ENCODE assay signal across 12 cellular contexts in the genomic region with DNA sequence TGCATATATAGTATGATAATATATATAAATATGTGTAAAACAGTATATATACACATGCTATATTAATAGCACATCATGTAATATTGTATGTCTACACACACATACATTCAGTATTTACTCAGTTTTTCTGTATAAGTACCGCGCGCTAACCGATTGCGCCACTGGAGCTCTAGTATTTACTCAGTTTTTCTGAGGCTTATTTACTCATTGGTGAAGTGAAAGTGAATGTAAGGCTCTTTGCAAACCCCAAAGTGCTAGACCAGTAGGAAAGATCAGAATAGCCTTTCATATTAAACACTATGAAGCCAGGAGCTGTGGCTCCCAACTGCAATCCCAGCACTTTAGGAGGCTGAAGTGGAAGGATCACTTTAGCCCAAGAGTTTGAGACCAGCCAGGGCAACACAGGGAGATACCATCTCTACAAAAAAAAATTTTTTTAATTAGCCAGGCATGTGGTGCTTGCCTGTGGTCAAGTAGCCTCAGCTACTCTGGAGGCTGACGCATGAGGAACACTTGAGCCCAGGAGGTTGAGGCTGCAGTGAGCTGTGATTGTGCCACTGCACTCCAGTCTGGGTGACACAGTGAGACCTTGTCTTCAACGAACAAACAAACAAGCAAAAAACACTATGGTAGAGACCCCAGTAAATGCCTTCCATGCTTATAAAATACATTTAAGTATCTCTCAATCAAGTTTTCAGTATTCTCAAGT.
DNase-seq lines count a peak whose midpoint lies in the region; ATAC-seq and TF ChIP-seq lines count a peak whose summit lies in the region.
"Had no signal": no experiment of that assay in that cellular context is flagged by ENCODE, and none has a peak within 500 bp of the region (broad histone marks: within the 10 kb centered on the region; RNA-seq: fewer than 3 reads in every experiment).

No MANE protein-coding gene starts in this region.

- no peak overlapping the region for H3K4me2 ChIP-seq in mesenchymal stem cell (ENCODE audit: low read length, poor library complexity, severe bottlenecking)

- H2BK120ac ChIP-seq in mesenchymal stem cell (ENCODE audit: low read depth, low read length) = no peak overlapping the region

- no peak overlapping the region for H3K4ac ChIP-seq in mesenchymal stem cell (ENCODE audit: low read depth in 1 of 2, low read length in 2 of 2)

- H3K36me3 ChIP-seq in mesenchymal stem cell (ENCODE audit: control insufficient read depth in 1 of 2, insufficient read depth in 2 of 2, low read depth in 1 of 2, low read length in 2 of 2) (no peaks in the 10 kb centered on the region), upper lobe of left lung (no peaks in the 10 kb centered on the region)
- H3K36me3 ChIP-seq: HAP-1 had no signal

- H3K18ac ChIP-seq in mesenchymal stem cell (ENCODE audit: low read depth in 1 of 2, low read length in 2 of 2) = no peak overlapping the region

- H2AFZ ChIP-seq in mesenchymal stem cell (ENCODE audit: low read depth, low read length) = no peak overlapping the region

- H2AK5ac ChIP-seq in mesenchymal stem cell (ENCODE audit: low read length, severe bottlenecking) = no peak overlapping the region

- H3K14ac ChIP-seq in mesenchymal stem cell (ENCODE audit: low read length in 2 of 2) = no peak overlapping the region

- H3K27ac ChIP-seq in caudate nucleus (ENCODE audit: low read depth, low read length) = peak overlapping the region; percentile 88
- H3K27ac ChIP-seq in mesenchymal stem cell (ENCODE audit: low read length, poor library complexity, severe bottlenecking) = no peak overlapping the region
- peak overlapping the region; percentile 24 to 58 (median 40) for H3K27ac ChIP-seq in upper lobe of left lung

- no peaks in the 10 kb centered on the region for H3K79me1 ChIP-seq in mesenchymal stem cell (replicated peaks; ENCODE audit: low read length, poor library complexity, severe bottlenecking)

- TF ChIP-seq EP300 in upper lobe of left lung (IDR thresholded peaks at IDR 0.05) = no peak

- DNase-seq in NCI-H2029 treated with DMSO at 0.1 percent for 48 hours (lab: John Stamatoyannopoulos, UW) (peak; percentile 73), caudate nucleus (lab: John Stamatoyannopoulos, UW) (no peak), mesenchymal stem cell (peak; percentile 19), upper lobe of left lung (peak in 1 of 2 donors; percentile 58), omental fat pad (ENCODE audit: low spot score) (no peak), SW480 (ENCODE audit: low spot score) (no peak)
- DNase-seq: DMS 273 treated with DMSO at 0.1 percent for 48 hours; NCI-H1930; stimulated activated CD4-positive, alpha-beta T cell treated with anti-CD3 and anti-CD28 coated beads, Interleukin-4, amount 100 ng/mL, for 4 hours; T-helper 9 cell had no signal

- peak overlapping the region; percentile 85 for H3K9ac ChIP-seq in mesenchymal stem cell (ENCODE audit: low read length)

- peak in 1 of 2 donors; percentile 15 for ATAC-seq in upper lobe of left lung (ENCODE audit: low FRiP score in 2 of 2)
- no peak for ATAC-seq in omental fat pad (ENCODE audit: low FRiP score)
- no peak for ATAC-seq in GM18519 (IDR thresholded peaks at IDR 0.05; ENCODE audit: low FRiP score, unreplicated experiment)

- no peak for TF ChIP-seq CTCF in upper lobe of left lung (IDR thresholded peaks at IDR 0.05)
- TF ChIP-seq CTCF in omental fat pad (IDR thresholded peaks at IDR 0.05) = no peak

- no peaks in the 10 kb centered on the region for H3K4me1 ChIP-seq in mesenchymal stem cell (ENCODE audit: control insufficient read depth, insufficient read depth, low read depth, low read length)
- peaks cover 8 to 14% (median 11%) of the 10 kb centered on the region in 4 donors for H3K4me1 ChIP-seq in upper lobe of left lung
- H3K4me1 ChIP-seq: HAP-1 had no signal

- H2BK5ac ChIP-seq in mesenchymal stem cell (ENCODE audit: low read depth, low read length, poor library complexity, severe bottlenecking) = no peak overlapping the region

- H2BK15ac ChIP-seq in mesenchymal stem cell (ENCODE audit: low read depth, poor library complexity, severe bottlenecking) = no peak overlapping the region

- no peak overlapping the region for H4K91ac ChIP-seq in mesenchymal stem cell (ENCODE audit: low read length)

- no peak overlapping the region for H2BK12ac ChIP-seq in mesenchymal stem cell (ENCODE audit: low read length in 2 of 2)

- whole genome bisulfite sequencing in mesenchymal stem cell = 66% methylated on average over 2 of the region's 7 CpGs
- 74 to 77% methylated on average over 7 of the region's 7 CpGs for WGBS in upper lobe of left lung, 2 donors

- no peak overlapping the region for H4K8ac ChIP-seq in mesenchymal stem cell (ENCODE audit: low read length)

- no peak overlapping the region for H3K23ac ChIP-seq in mesenchymal stem cell (ENCODE audit: low read length in 2 of 2)

- peak in 1 of 4 donors; percentile 11 for TF ChIP-seq POLR2A in upper lobe of left lung (IDR thresholded peaks at IDR 0.05)

- H3K4me3 ChIP-seq in mesenchymal stem cell (ENCODE audit: insufficient read depth in 1 of 2, low read depth in 1 of 2, low read length in 2 of 2) (peak overlapping the region in 1 of 2 experiments; percentile 27), upper lobe of left lung (no peak overlapping the region)
- H3K4me3 ChIP-seq: HAP-1 had no signal

- H3K9me3 ChIP-seq in mesenchymal stem cell (ENCODE audit: control insufficient read depth, low read length) = no peaks in the 10 kb centered on the region
- H3K9me3 ChIP-seq in upper lobe of left lung = no peaks in the 10 kb centered on the region
- H3K9me3 ChIP-seq: HAP-1 had no signal

- peaks cover 0 to 4% of the 10 kb centered on the region in 2 experiments for H3K27me3 ChIP-seq in mesenchymal stem cell (ENCODE audit: control insufficient read depth in 1 of 2, insufficient read depth in 1 of 2, low read length in 2 of 2)
- no peaks in the 10 kb centered on the region for H3K27me3 ChIP-seq in upper lobe of left lung

Comparison
In these comparisons a context has a peak if more than half of its experiments do, and no peak if none do; other contexts are left out.
1. DNase-seq: peak in NCI-H2029 treated with DMSO at 0.1 percent for 48 hours (single experiment) and mesenchymal stem cell (single experiment); none in caudate nucleus (0 of 61), omental fat pad (single experiment) and SW480 (single experiment).